1 cellular context compared by ENCODE assay signal in the genomic region with DNA sequence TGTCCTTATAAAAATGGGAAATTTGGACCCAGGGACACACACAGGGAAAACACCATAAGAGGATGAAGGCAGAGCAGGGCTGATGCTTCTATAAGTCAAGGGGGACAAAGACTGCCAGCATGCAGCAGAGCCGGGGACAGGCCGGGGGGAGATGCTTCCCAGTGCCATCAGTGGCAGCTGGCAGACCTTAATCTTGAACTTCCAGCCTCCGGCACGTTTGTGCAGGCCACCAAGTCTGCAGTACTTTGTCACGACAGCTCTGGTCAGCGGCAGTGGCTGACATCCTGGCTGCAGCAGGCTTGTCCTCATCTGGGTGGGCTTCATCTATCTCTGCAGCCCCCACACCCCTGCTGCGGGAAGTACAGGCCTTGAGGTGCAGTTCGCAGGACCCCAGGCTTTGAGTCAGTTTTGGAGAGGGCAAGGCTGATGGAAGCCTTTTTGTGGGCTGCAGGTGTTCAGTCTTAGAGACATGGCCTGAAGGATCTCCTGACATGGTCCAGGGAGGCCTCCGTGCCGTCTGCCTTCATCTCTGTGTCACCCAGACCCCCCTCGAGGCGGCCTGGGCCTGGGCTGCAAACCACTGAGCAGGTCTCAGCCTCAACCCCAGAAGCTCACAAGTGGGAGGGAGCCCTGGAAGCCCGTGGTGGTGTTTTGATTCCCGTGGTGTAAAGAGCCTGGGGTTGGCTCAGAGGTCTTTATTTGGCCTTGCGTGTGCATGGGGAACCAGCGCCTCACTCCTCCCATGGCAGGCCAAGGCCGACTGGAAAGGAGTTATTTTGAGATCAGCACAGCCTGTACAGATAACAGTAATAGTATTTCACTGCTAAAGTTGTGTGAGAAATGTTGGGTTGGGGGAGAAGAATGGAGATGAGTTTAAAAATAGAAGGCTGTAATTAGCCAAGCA.
TF ChIP-seq lines count a peak whose summit lies in the region.

No MANE protein-coding gene starts in this region.

TF ChIP-seq in GM23338, 12 proteins besides CTCF, POLR2A, EP300 and RAD21 (continued from another document):
- TF ChIP-seq, protein P1, sequence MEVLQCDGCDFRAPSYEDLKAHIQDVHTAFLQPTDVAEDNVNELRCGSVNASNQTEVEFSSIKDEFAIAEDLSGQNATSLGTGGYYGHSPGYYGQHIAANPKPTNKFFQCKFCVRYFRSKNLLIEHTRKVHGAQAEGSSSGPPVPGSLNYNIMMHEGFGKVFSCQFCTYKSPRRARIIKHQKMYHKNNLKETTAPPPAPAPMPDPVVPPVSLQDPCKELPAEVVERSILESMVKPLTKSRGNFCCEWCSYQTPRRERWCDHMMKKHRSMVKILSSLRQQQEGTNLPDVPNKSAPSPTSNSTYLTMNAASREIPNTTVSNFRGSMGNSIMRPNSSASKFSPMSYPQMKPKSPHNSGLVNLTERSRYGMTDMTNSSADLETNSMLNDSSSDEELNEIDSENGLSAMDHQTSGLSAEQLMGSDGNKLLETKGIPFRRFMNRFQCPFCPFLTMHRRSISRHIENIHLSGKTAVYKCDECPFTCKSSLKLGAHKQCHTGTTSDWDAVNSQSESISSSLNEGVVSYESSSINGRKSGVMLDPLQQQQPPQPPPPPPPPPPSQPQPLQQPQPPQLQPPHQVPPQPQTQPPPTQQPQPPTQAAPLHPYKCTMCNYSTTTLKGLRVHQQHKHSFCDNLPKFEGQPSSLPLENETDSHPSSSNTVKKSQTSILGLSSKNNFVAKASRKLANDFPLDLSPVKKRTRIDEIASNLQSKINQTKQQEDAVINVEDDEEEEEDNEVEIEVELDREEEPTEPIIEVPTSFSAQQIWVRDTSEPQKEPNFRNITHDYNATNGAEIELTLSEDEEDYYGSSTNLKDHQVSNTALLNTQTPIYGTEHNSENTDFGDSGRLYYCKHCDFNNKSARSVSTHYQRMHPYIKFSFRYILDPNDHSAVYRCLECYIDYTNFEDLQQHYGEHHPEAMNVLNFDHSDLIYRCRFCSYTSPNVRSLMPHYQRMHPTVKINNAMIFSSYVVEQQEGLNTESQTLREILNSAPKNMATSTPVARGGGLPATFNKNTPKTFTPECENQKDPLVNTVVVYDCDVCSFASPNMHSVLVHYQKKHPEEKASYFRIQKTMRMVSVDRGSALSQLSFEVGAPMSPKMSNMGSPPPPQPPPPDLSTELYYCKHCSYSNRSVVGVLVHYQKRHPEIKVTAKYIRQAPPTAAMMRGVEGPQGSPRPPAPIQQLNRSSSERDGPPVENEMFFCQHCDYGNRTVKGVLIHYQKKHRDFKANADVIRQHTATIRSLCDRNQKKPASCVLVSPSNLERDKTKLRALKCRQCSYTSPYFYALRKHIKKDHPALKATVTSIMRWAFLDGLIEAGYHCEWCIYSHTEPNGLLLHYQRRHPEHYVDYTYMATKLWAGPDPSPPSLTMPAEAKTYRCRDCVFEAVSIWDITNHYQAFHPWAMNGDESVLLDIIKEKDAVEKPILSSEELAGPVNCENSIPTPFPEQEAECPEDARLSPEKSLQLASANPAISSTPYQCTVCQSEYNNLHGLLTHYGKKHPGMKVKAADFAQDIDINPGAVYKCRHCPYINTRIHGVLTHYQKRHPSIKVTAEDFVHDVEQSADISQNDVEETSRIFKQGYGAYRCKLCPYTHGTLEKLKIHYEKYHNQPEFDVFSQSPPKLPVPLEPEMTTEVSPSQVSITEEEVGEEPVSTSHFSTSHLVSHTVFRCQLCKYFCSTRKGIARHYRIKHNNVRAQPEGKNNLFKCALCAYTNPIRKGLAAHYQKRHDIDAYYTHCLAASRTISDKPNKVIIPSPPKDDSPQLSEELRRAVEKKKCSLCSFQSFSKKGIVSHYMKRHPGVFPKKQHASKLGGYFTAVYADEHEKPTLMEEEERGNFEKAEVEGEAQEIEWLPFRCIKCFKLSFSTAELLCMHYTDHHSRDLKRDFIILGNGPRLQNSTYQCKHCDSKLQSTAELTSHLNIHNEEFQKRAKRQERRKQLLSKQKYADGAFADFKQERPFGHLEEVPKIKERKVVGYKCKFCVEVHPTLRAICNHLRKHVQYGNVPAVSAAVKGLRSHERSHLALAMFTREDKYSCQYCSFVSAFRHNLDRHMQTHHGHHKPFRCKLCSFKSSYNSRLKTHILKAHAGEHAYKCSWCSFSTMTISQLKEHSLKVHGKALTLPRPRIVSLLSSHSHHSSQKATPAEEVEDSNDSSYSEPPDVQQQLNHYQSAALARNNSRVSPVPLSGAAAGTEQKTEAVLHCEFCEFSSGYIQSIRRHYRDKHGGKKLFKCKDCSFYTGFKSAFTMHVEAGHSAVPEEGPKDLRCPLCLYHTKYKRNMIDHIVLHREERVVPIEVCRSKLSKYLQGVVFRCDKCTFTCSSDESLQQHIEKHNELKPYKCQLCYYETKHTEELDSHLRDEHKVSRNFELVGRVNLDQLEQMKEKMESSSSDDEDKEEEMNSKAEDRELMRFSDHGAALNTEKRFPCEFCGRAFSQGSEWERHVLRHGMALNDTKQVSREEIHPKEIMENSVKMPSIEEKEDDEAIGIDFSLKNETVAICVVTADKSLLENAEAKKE (CRISPR knock-in tag; IDR thresholded peaks at IDR 0.05), result no peak
- no peak for TF ChIP-seq ZNF331 (CRISPR knock-in tag; IDR thresholded peaks at IDR 0.05; ENCODE audit: low read depth)
